8 cellular contexts compared by ENCODE assay signal in the genomic region with DNA sequence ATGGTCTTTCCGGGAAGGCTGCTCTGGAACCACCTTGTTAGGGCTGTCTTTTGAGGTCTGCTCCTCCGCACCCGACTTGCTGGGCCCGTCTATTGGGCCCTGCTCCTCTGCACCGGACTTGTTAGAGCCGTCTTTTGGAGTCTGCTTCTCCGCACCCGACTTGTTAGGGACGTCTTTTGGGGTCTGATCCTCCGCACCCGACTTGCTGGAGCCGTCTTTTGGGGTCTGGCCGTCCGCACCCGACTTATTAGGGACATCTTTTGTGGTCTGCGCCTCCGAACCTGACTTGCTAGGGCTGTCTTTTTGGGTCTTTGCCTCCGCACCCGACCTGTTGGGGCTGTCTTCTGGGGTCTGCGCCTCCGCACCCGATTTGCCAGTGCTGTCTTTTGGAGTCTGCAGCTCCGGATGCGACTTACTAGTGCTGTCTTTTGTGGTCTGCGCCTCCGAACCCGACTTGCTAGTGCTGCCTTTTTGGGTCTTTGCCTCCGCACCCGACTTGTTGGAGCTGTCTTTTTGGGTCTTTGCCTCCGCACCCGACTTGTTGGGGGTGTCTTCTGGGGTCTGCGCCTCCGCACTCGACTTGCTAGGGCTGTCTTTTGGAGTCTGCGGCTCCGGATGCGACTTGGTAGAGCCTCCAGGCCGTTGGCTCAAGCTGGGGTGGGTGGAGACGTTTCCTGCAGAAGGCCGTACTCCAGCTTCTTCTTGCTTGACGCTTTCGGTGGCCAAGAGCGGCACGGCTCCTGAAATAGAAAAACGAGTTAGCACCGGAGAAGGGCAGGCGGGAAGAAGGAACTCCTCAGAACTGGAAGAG. TPM values are rescaled to one million over a fixed set of nuclear protein-coding genes. Genes with fewer than 3 reads are reported as not detected.
A peak's percentile ranks its signal among the peaks of the same experiment; 100 is the strongest.
DNase-seq lines count a peak whose midpoint lies in the region; ATAC-seq and TF ChIP-seq lines count a peak whose summit lies in the region.

No MANE protein-coding gene starts in this region.

- POLR2A ChIA-PET in OCI-LY7 (lab: Charles Lee): interaction anchor here (0.5 to 2.7 kb wide), 25 partner anchors 8 to 1179 kb away, joined by 3 to 12 read pairs (median 4); a partner anchor contains a TSS

- H3K27me3 Mint-ChIP-seq in glutamatergic neuron (ENCODE audit: unreplicated experiment): peaks cover 5% of the 10 kb centered on the region
- no peaks in the 10 kb centered on the region for H3K27me3 Mint-ChIP-seq in progenitor cell of endocrine pancreas

- H3K4me1 Mint-ChIP-seq in glutamatergic neuron (ENCODE audit: low read depth, unreplicated experiment): peaks cover 22% of the 10 kb centered on the region
- peaks cover 33% of the 10 kb centered on the region for H3K4me1 Mint-ChIP-seq in progenitor cell of endocrine pancreas (ENCODE audit: low read depth)

- H3K27ac Mint-ChIP-seq in glutamatergic neuron (ENCODE audit: unreplicated experiment) (peak overlapping the region; percentile 99), progenitor cell of endocrine pancreas (peak overlapping the region; percentile 99)

- peak overlapping the region; percentile 99 for H3K4me2 ChIP-seq in OCI-LY7 (ENCODE audit: low read length)

- H3K36me3 ChIP-seq in OCI-LY7 (ENCODE audit: insufficient read depth, low read length): peaks cover 52% of the 10 kb centered on the region

- H3K36me3 Mint-ChIP-seq in glutamatergic neuron (ENCODE audit: unreplicated experiment): peaks cover 3% of the 10 kb centered on the region
- peaks cover 12% of the 10 kb centered on the region for H3K36me3 Mint-ChIP-seq in progenitor cell of endocrine pancreas (ENCODE audit: insufficient read depth)

- H3K4me3 Mint-ChIP-seq in glutamatergic neuron (ENCODE audit: unreplicated experiment) (peak overlapping the region; percentile 99), progenitor cell of endocrine pancreas (ENCODE audit: low read depth) (peak overlapping the region; percentile 97)

- ATAC-seq in HG02678 (IDR thresholded peaks at IDR 0.05; ENCODE audit: unreplicated experiment): peak; percentile 39
- ATAC-seq in HG03457 (IDR thresholded peaks at IDR 0.05; ENCODE audit: unreplicated experiment): no peak
- ATAC-seq in HG03039 (IDR thresholded peaks at IDR 0.05; ENCODE audit: unreplicated experiment): no peak

- TF ChIP-seq CTCF in GM12865 (IDR thresholded peaks at IDR 0.05; ENCODE audit: insufficient read depth, low read depth, low read length, missing control alignments): no peak
- TF ChIP-seq CTCF in OCI-LY7 (conservative IDR thresholded peaks at IDR 0.05; ENCODE audit: low read length): no peak
- no peak for TF ChIP-seq CTCF in glutamatergic neuron (IDR thresholded peaks at IDR 0.05; ENCODE audit: partially characterized antibody, unreplicated experiment)
- no peak for TF ChIP-seq CTCF in progenitor cell of endocrine pancreas (IDR thresholded peaks at IDR 0.05; ENCODE audit: unreplicated experiment)

- intact Hi-C loops in OCI-LY7 (cut with micrococcal nuclease; ENCODE audit: unreplicated experiment): loop anchor here (1.0 to 2.0 kb wide), 2 partner anchors 27 to 212 kb away; a partner anchor contains a TSS

- H4K20me1 ChIP-seq in OCI-LY7 (ENCODE audit: insufficient read depth, low read length): peaks cover 33% of the 10 kb centered on the region

- peak overlapping the region; percentile 73 for H3K27ac ChIP-seq in OCI-LY7 (ENCODE audit: low read depth, low read length, poor library complexity, severe bottlenecking)

- H3K9me3 ChIP-seq in OCI-LY7 (ENCODE audit: low read length): no peaks in the 10 kb centered on the region

- no peaks in the 10 kb centered on the region for H3K9me2 ChIP-seq in OCI-LY7 (ENCODE audit: insufficient read depth, low read length)

- H3K4me3 ChIP-seq in GM12865 (ENCODE audit: low read depth, low read length): peak overlapping the region; percentile 60
- peak overlapping the region; percentile 93 for H3K4me3 ChIP-seq in OCI-LY7 (ENCODE audit: low read depth, low read length, poor library complexity, severe bottlenecking)

- CTCF ChIA-PET in OCI-LY7 (lab: Charles Lee; ENCODE audit: unreplicated experiment): interaction anchor here (0.6 kb wide), 2 partner anchors 21 to 426 kb away, joined by 3 to 11 read pairs; no protein-coding TSS in a partner anchor

- peaks cover 62% of the 10 kb centered on the region for H3K79me2 ChIP-seq in OCI-LY7 (ENCODE audit: insufficient read depth, low read depth, low read length)

- peak; percentile 80 for DNase-seq in GM12865 (ENCODE audit: low read depth)
- DNase-seq in OCI-LY7 (ENCODE audit: low spot score): peak; percentile 84
- peak; percentile 82 for DNase-seq in activated effector memory CD4-positive, alpha-beta T cell treated with anti-CD3 and anti-CD28 coated beads, Interleukin-2, amount 50 U/mL, for 16 hours
- DNase-seq in glutamatergic neuron: peak; percentile 39
- no peak for DNase-seq in progenitor cell of endocrine pancreas (ENCODE audit: low spot score, unreplicated experiment)

- BruUV-seq in OCI-LY7 (replicated peaks; lab: Mats Ljungman, UMichigan): TSS peak; percentile 52

- peaks cover 34% of the 10 kb centered on the region for H3K4me1 ChIP-seq in OCI-LY7 (ENCODE audit: insufficient read depth, low read length, poor library complexity, severe bottlenecking)

- peak overlapping the region; percentile 8; the same call in 1 of the 2 replicates for H2AFZ ChIP-seq in OCI-LY7 (ENCODE audit: low read length)

- H3K9me3 Mint-ChIP-seq in glutamatergic neuron (ENCODE audit: unreplicated experiment): peaks cover 8% of the 10 kb centered on the region
- no peaks in the 10 kb centered on the region for H3K9me3 Mint-ChIP-seq in progenitor cell of endocrine pancreas (ENCODE audit: low read depth)

RNA-seq across cellular contexts. Expression of a gene that starts 0.6 kb away (rescaled TPM):
- 74.4 and 78.6 TPM in 2 replicates for total RNA-seq in OCI-LY7 (2014; rRNA removed; shearing (Covaris generic))
- total RNA-seq in OCI-LY7 (2022) (76.9 and 86.6 TPM in 2 replicates), glutamatergic neuron (ENCODE audit: unreplicated experiment) (47.1 TPM), progenitor cell of endocrine pancreas (64.2 and 65.5 TPM in 2 replicates)

RNA-seq across cellular contexts. Expression of a gene that starts 27.2 kb away (rescaled TPM):
- total RNA-seq in OCI-LY7 (2014; rRNA removed; shearing (Covaris generic)): 5.9 and 14.1 TPM in 2 replicates
- total RNA-seq in OCI-LY7 (2022): 19.2 and 19.9 TPM in 2 replicates
- 39.4 TPM for total RNA-seq in glutamatergic neuron (ENCODE audit: unreplicated experiment)
- total RNA-seq in progenitor cell of endocrine pancreas: 22.8 and 23.1 TPM in 2 replicates

RNA-seq across cellular contexts. Expression of a gene that starts 27.4 kb away (rescaled TPM):
- 12.0 and 22.1 TPM in 2 replicates for total RNA-seq in OCI-LY7 (2014; rRNA removed; shearing (Covaris generic))
- total RNA-seq in OCI-LY7 (2022): 18.5 and 21.8 TPM in 2 replicates
- total RNA-seq in glutamatergic neuron (ENCODE audit: unreplicated experiment): 18.0 TPM
- total RNA-seq in progenitor cell of endocrine pancreas: 23.3 and 25.6 TPM in 2 replicates
